In genomic region chr7:101923276-101923985, GRCh38 we compare ENCODE assay signal across 10 cellular contexts.
DNase-seq lines count a peak whose midpoint lies in the region; ATAC-seq and TF ChIP-seq lines count a peak whose summit lies in the region.
"Had no signal": no experiment of that assay in that cellular context is flagged by ENCODE, and none has a peak within 500 bp of the region (broad histone marks: within the 10 kb centered on the region; RNA-seq: fewer than 3 reads in every experiment).

No MANE protein-coding gene starts in this region.

- TF ChIP-seq POLR2A in vagina (IDR thresholded peaks at IDR 0.05): no peak

- no peak for TF ChIP-seq CTCF in vagina (IDR thresholded peaks at IDR 0.05)

- peak; percentile 29 for DNase-seq in Right ventricle myocardium superior
- DNase-seq in cardiac septum (ENCODE audit: low spot score): no peak
- no peak for DNase-seq in vagina (ENCODE audit: extremely low spot score in 2 of 2)
- DNase-seq in HCEC 1CT: no peak
- DNase-seq in NCI-H1417 (lab: John Stamatoyannopoulos, UW): no peak
- DNase-seq in head of caudate nucleus: no peak
- DNase-seq: NCI-H2171 treated with DMSO at 0.1 percent for 48 hours had no signal

- H3K27ac ChIP-seq in cingulate gyrus (ENCODE audit: low read depth, low read length) (peak overlapping the region; percentile 2), muscle layer of duodenum (ENCODE audit: low read length) (peak overlapping the region; percentile 35), vagina (peak overlapping the region; percentile 67)

- H3K36me3 ChIP-seq in muscle layer of duodenum (ENCODE audit: control insufficient read depth in 1 of 2, insufficient read depth in 2 of 2, low read length in 2 of 2) (peaks cover 4 to 5% of the 10 kb centered on the region in 2 donors), vagina (no peaks in the 10 kb centered on the region)

- H3K9me3 ChIP-seq in muscle layer of duodenum (ENCODE audit: control insufficient read depth in 1 of 2, low read length in 2 of 2) (no peaks in the 10 kb centered on the region), vagina (no peaks in the 10 kb centered on the region)

- ATAC-seq in Right ventricle myocardium superior (ENCODE audit: poor library complexity): no peak

- intact Hi-C loops in Right ventricle myocardium superior (cut with DNase I): no loop called here
- intact Hi-C loops in cardiac septum (cut with DNase I): no loop called here
- intact Hi-C loops in vagina (cut with DNase I): no loop called here
- intact Hi-C loops in head of caudate nucleus (cut with DNase I): no loop called here

- H3K4me1 ChIP-seq in muscle layer of duodenum (ENCODE audit: control insufficient read depth in 1 of 2, insufficient read depth in 2 of 2, low read length in 2 of 2): peaks cover 5 to 15% of the 10 kb centered on the region in 2 donors
- H3K4me1 ChIP-seq in vagina: peaks cover 23% of the 10 kb centered on the region

- H3K4me3 ChIP-seq in muscle layer of duodenum (ENCODE audit: low read depth in 1 of 2, low read length in 2 of 2): no peak overlapping the region
- H3K4me3 ChIP-seq in vagina: peak overlapping the region in 1 of 2 donors; percentile 6
- H3K4me3 ChIP-seq: dorsolateral prefrontal cortex had no signal

- H3K27me3 ChIP-seq in muscle layer of duodenum (ENCODE audit: low read depth, low read length) (no peaks in the 10 kb centered on the region), vagina (no peaks in the 10 kb centered on the region)
- H3K27me3 ChIP-seq: dorsolateral prefrontal cortex had no signal

Comparison
In these comparisons a context has a peak if more than half of its experiments do, and no peak if none do; other contexts are left out.
1. H3K27ac ChIP-seq: peak in every context shown above with its lines; median percentile 67 in vagina; 35 in muscle layer of duodenum; 2 in cingulate gyrus.